8 cellular contexts compared by ENCODE assay signal in the genomic region with DNA sequence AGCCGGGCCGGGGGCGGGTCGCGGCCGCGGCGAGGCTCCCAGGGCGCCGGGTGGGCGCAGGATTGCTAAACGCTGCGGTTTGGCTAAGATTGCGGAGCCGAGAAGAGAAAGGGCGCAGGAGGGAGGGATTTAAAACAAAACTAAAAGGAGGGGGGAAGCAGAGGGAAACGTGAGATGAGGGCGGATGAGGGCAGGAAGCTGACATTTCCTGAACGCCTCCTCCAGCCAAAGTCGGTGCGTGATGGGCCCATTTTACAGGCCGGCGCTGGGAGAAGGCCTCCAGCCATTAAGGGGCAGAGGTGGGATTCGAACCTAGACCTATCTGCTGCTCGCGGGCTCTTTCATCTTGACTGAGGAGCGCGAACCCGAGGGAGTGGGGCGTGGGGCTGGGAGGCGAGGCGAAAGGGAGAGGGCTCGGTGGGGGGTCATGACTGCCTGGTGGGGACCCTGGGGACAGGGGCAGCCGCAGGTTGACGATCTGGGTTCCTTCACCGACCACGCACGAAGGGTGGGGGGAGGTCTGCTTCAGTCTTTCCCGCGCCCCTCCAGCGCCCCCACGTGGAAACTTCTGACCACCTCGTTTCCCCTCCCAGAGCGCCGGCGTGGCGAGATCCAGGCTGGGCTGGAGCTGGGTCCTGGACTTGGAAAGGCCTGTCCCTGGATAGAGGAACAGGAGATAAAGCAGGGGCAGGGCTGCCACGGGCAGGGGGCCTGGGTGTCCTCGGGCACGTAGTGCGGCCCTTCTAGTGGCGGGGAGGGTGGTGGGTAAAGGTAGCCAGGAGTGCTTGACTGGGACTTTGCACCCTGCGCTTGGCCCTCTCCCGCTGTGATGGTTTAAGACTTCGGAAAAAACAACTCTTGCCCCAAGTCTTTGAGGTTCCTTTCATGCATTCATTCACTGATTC. TPM values are rescaled to one million over a fixed set of nuclear protein-coding genes. Genes with fewer than 3 reads are reported as not detected.
DNase-seq lines count a peak whose midpoint lies in the region; ATAC-seq and TF ChIP-seq lines count a peak whose summit lies in the region.

No MANE protein-coding gene starts in this region.

- H3K27me3 Mint-ChIP-seq in GM23338 (ENCODE audit: insufficient read depth, low read depth, poor library complexity) = peaks cover 33% of the 10 kb centered on the region
- peaks cover 10% of the 10 kb centered on the region for H3K27me3 Mint-ChIP-seq in activated T-helper 2 cell treated with anti-CD3 and anti-CD28 coated beads, Interferon-gamma antibody, Interleukin-2, Interleukin-4, amounts not matched to agents 10 μg/mL and 5 μg/mL and 100 μg/mL, durations not matched to agents 14 hours and 24 hours and 36 hours (ENCODE audit: low read depth)

- no peaks in the 10 kb centered on the region for H4K20me1 ChIP-seq in GM23338 (replicated peaks; ENCODE audit: insufficient read depth)

- DNase-seq in GM23338 (ENCODE audit: low spot score) (peak; percentile 85), Peyer's patch (peak; percentile 60 to 77 (median 65)), foreskin keratinocyte (no peak), stomach (peak; percentile 75)
- peak; percentile 53 for DNase-seq in activated T-helper 2 cell treated with anti-CD3 and anti-CD28 coated beads, Interferon-gamma antibody, Interleukin-2, Interleukin-4, amounts not matched to agents 10 μg/mL and 5 μg/mL and 100 μg/mL, durations not matched to agents 14 hours and 24 hours and 36 hours (ENCODE audit: low spot score)

- TF ChIP-seq CTCF in GM23338 (conservative IDR thresholded peaks at IDR 0.05; ENCODE audit: low read depth in 2 of 2) = peak; percentile 67 to 88
- peak; percentile 33 to 69 (median 46) for TF ChIP-seq CTCF in Peyer's patch (IDR thresholded peaks at IDR 0.05)
- TF ChIP-seq CTCF in foreskin keratinocyte (conservative IDR thresholded peaks at IDR 0.05) = peak; percentile 68
- TF ChIP-seq CTCF in stomach (IDR thresholded peaks at IDR 0.05) = peak in 4 of 7 experiments; percentile 43 to 66 (median 56)

- peaks cover 5% of the 10 kb centered on the region; the same call in 1 of the 3 replicates for H3K36me3 Mint-ChIP-seq in GM23338 (ENCODE audit: low read depth)
- H3K36me3 Mint-ChIP-seq in activated T-helper 2 cell treated with anti-CD3 and anti-CD28 coated beads, Interferon-gamma antibody, Interleukin-2, Interleukin-4, amounts not matched to agents 10 μg/mL and 5 μg/mL and 100 μg/mL, durations not matched to agents 14 hours and 24 hours and 36 hours (ENCODE audit: low read depth) = no peaks in the 10 kb centered on the region

- peak overlapping the region; percentile 73 for H3K4me3 Mint-ChIP-seq in GM23338
- peak overlapping the region; percentile 78 for H3K4me3 Mint-ChIP-seq in activated T-helper 2 cell treated with anti-CD3 and anti-CD28 coated beads, Interferon-gamma antibody, Interleukin-2, Interleukin-4, amounts not matched to agents 10 μg/mL and 5 μg/mL and 100 μg/mL, durations not matched to agents 14 hours and 24 hours and 36 hours (ENCODE audit: low read depth)

- intact Hi-C loops in activated T-helper 2 cell treated with anti-CD3 and anti-CD28 coated beads, Interferon-gamma antibody, Interleukin-2, Interleukin-4, amounts not matched to agents 10 μg/mL and 5 μg/mL and 100 μg/mL, durations not matched to agents 14 hours and 24 hours and 36 hours (cut with micrococcal nuclease) = loop anchor here (2.0 to 5.0 kb wide), 2 partner anchors 154 to 283 kb away; no protein-coding TSS in a partner anchor
- intact Hi-C loops in stomach (cut with DNase I; ENCODE audit: low total_unique reads) = loop anchor here (10.0 kb wide), 2 partner anchors 137 to 277 kb away; partner anchors contain the start of gene NXPH3

- no peaks in the 10 kb centered on the region for H3K9me3 Mint-ChIP-seq in GM23338
- H3K9me3 Mint-ChIP-seq in activated T-helper 2 cell treated with anti-CD3 and anti-CD28 coated beads, Interferon-gamma antibody, Interleukin-2, Interleukin-4, amounts not matched to agents 10 μg/mL and 5 μg/mL and 100 μg/mL, durations not matched to agents 14 hours and 24 hours and 36 hours = no peaks in the 10 kb centered on the region

- TF ChIP-seq POLR2A in Peyer's patch (IDR thresholded peaks at IDR 0.05) (no peak), stomach (IDR thresholded peaks at IDR 0.05) (no peak)

- H3K4me1 ChIP-seq in ACC112 (ENCODE audit: control insufficient read depth, insufficient read depth, low read length, unreplicated experiment) = no peaks in the 10 kb centered on the region
- peaks cover 19% of the 10 kb centered on the region for H3K4me1 ChIP-seq in GM23338 (ENCODE audit: insufficient read depth)
- peaks cover 0 to 14% (median 5%) of the 10 kb centered on the region in 4 donors for H3K4me1 ChIP-seq in Peyer's patch
- H3K4me1 ChIP-seq in foreskin keratinocyte = no peaks in the 10 kb centered on the region
- H3K4me1 ChIP-seq in neuron (ENCODE audit: insufficient read depth, low read length) = peaks cover 10% of the 10 kb centered on the region
- peaks cover 0 to 20% (median 17%) of the 10 kb centered on the region in 4 donors for H3K4me1 ChIP-seq in stomach

- H3K27me3 ChIP-seq in ACC112 (ENCODE audit: insufficient read depth, low read length) = no peaks in the 10 kb centered on the region
- peaks cover 30% of the 10 kb centered on the region for H3K27me3 ChIP-seq in GM23338 (ENCODE audit: insufficient read depth)
- no peaks in the 10 kb centered on the region for H3K27me3 ChIP-seq in Peyer's patch
- H3K27me3 ChIP-seq in foreskin keratinocyte = peaks cover 68% of the 10 kb centered on the region
- H3K27me3 ChIP-seq in neuron (ENCODE audit: insufficient read depth, low read length) = peaks cover 57% of the 10 kb centered on the region
- H3K27me3 ChIP-seq in stomach = peaks cover 0 to 7% (median 3%) of the 10 kb centered on the region in 3 donors

- WGBS in stomach, 5 donors = 5 to 10% (median 5%) methylated on average over 35 to 55 of the region's 55 CpGs

- no peaks in the 10 kb centered on the region for H3K79me2 ChIP-seq in ACC112 (ENCODE audit: control insufficient read depth, insufficient read depth, low read length, unreplicated experiment)
- no peaks in the 10 kb centered on the region for H3K79me2 ChIP-seq in GM23338 (replicated peaks; ENCODE audit: insufficient read depth)

- no peaks in the 10 kb centered on the region for H3K36me3 ChIP-seq in ACC112 (ENCODE audit: insufficient read depth, low read length)
- H3K36me3 ChIP-seq in GM23338 (ENCODE audit: insufficient read depth) = no peaks in the 10 kb centered on the region; the same call in 1 of the 2 replicates
- no peaks in the 10 kb centered on the region for H3K36me3 ChIP-seq in Peyer's patch
- H3K36me3 ChIP-seq in neuron (ENCODE audit: insufficient read depth, low read length) = no peaks in the 10 kb centered on the region
- H3K36me3 ChIP-seq in stomach = peaks cover 0 to 7% (median 5%) of the 10 kb centered on the region in 4 donors

- H3K27ac Mint-ChIP-seq in GM23338 = no peak overlapping the region
- peak overlapping the region; percentile 67 for H3K27ac Mint-ChIP-seq in activated T-helper 2 cell treated with anti-CD3 and anti-CD28 coated beads, Interferon-gamma antibody, Interleukin-2, Interleukin-4, amounts not matched to agents 10 μg/mL and 5 μg/mL and 100 μg/mL, durations not matched to agents 14 hours and 24 hours and 36 hours

- H3K9me2 ChIP-seq in GM23338 (ENCODE audit: insufficient read depth) = no peaks in the 10 kb centered on the region

- H3K4me3 ChIP-seq in ACC112 (ENCODE audit: low read depth, low read length) = peak overlapping the region; percentile 74
- H3K4me3 ChIP-seq in GM23338 = peak overlapping the region; percentile 72
- peak overlapping the region; percentile 48 to 79 (median 64) for H3K4me3 ChIP-seq in Peyer's patch
- peak overlapping the region; percentile 37 for H3K4me3 ChIP-seq in neuron (ENCODE audit: low read length)
- peak overlapping the region; percentile 60 to 67 (median 62) for H3K4me3 ChIP-seq in stomach

- no peak for TF ChIP-seq EP300 in stomach (IDR thresholded peaks at IDR 0.05)

- H3F3A ChIP-seq in GM23338 (replicated peaks; ENCODE audit: low read depth) = 0 out of 2 replicates have a peak, but pooled peaks cover 5% of the 10 kb centered on the region

- ATAC-seq in GM23338 (peak; percentile 74), foreskin keratinocyte (peak; percentile 32), GM19467 (IDR thresholded peaks at IDR 0.05; ENCODE audit: unreplicated experiment) (no peak)

- H3K4me1 Mint-ChIP-seq in GM23338 = peaks cover 29% of the 10 kb centered on the region
- peaks cover 8% of the 10 kb centered on the region for H3K4me1 Mint-ChIP-seq in activated T-helper 2 cell treated with anti-CD3 and anti-CD28 coated beads, Interferon-gamma antibody, Interleukin-2, Interleukin-4, amounts not matched to agents 10 μg/mL and 5 μg/mL and 100 μg/mL, durations not matched to agents 14 hours and 24 hours and 36 hours (ENCODE audit: low read depth)

- H2AFZ ChIP-seq in ACC112 (ENCODE audit: low read length, unreplicated experiment) (peak overlapping the region; percentile 86), GM23338 (0 out of 2 replicates have a peak overlapping the region, but pooled peaks have one; percentile 57), neuron (ENCODE audit: low read depth, low read length) (no peak overlapping the region)

- peak overlapping the region; percentile 88 for H3K4me2 ChIP-seq in GM23338

- H3K27ac ChIP-seq in ACC112 (ENCODE audit: low read depth, low read length) = no peak overlapping the region
- no peak overlapping the region for H3K27ac ChIP-seq in GM23338 (ENCODE audit: low read depth)
- peak overlapping the region in 2 of 4 donors; percentile 19 to 63 for H3K27ac ChIP-seq in Peyer's patch
- no peak overlapping the region for H3K27ac ChIP-seq in foreskin keratinocyte
- peak overlapping the region in 4 of 5 donors; percentile 20 to 73 (median 37) for H3K27ac ChIP-seq in stomach

- H3K9me3 ChIP-seq in Peyer's patch (no peaks in the 10 kb centered on the region), neuron (ENCODE audit: low read length) (no peaks in the 10 kb centered on the region), stomach (no peaks in the 10 kb centered on the region)

TF ChIP-seq in GM23338, 12 proteins besides CTCF, POLR2A, EP300 and RAD21 (continues in another document):
- TF ChIP-seq JUNB (IDR thresholded peaks at IDR 0.05; ENCODE audit: unreplicated experiment) = no peak

RNA-seq across cellular contexts. Expression of gene TAC4, which starts 3.8 kb away (rescaled TPM):
- total RNA-seq in GM23338 (2014; rRNA removed; shearing (Covaris generic)) = not detected in 2 replicates
- polyA plus RNA-seq in GM23338 (2016; fragmentation: Nextera tagmentation; extraction: Ambion mirVana) (not detected in 2 replicates), foreskin keratinocyte (not detected in 2 replicates), stomach (not detected)
- total RNA-seq in Peyer's patch (not detected), foreskin keratinocyte (not detected in 2 replicates), stomach (not detected)
- not detected in 2 replicates for total RNA-seq in activated T-helper 2 cell treated with anti-CD3 and anti-CD28 coated beads, Interferon-gamma antibody, Interleukin-2, Interleukin-4, amounts not matched to agents 10 μg/mL and 5 μg/mL and 100 μg/mL, durations not matched to agents 14 hours and 24 hours and 36 hours

Comparison
In these comparisons a context has a peak if more than half of its experiments do, and no peak if none do; other contexts are left out.
1. H3K27ac ChIP-seq: peak in stomach (4 of 5); none in ACC112 (single experiment), GM23338 (single experiment) and foreskin keratinocyte (single experiment).
2. DNase-seq: peak in GM23338 (single experiment), Peyer's patch (3 of 3), activated T-helper 2 cell treated with anti-CD3 and anti-CD28 coated beads, Interferon-gamma antibody, Interleukin-2, Interleukin-4, amounts not matched to agents 10 μg/mL and 5 μg/mL and 100 μg/mL, durations not matched to agents 14 hours and 24 hours and 36 hours (single experiment) and stomach (single experiment); none in foreskin keratinocyte (0 of 2).
3. Peak in every context shown above with its lines, with median percentiles within 50 percentile points of each other: H3K4me3 ChIP-seq and CTCF ChIP-seq.